Comparison of ENCODE assay signal across 8 cellular contexts in genomic region chr2:240913810-240914644, GRCh38. TPM values are rescaled to one million over a fixed set of nuclear protein-coding genes. Genes with fewer than 3 reads are reported as not detected.
DNase-seq lines count a peak whose midpoint lies in the region; ATAC-seq and TF ChIP-seq lines count a peak whose summit lies in the region.

No MANE protein-coding gene starts in this region.

- H3K4me3 Mint-ChIP-seq in CD4-positive, CD25-positive, alpha-beta regulatory T cell = no peak overlapping the region
- no peak overlapping the region for H3K4me3 Mint-ChIP-seq in T-helper 17 cell

- H3K4me1 ChIP-seq in CD4-positive, CD25-positive, alpha-beta regulatory T cell (ENCODE audit: control insufficient read depth, insufficient read depth, low read length, poor library complexity, severe bottlenecking) = no peaks in the 10 kb centered on the region

- no peak for ATAC-seq in CD4-positive, CD25-positive, alpha-beta regulatory T cell (ENCODE audit: low read depth in 2 of 2)
- ATAC-seq in T-helper 17 cell = peak; percentile 64
- no peak for ATAC-seq in GM21619 (IDR thresholded peaks at IDR 0.05; ENCODE audit: unreplicated experiment)
- no peak for ATAC-seq in HG03460 (IDR thresholded peaks at IDR 0.05; ENCODE audit: unreplicated experiment)

- H3K27me3 Mint-ChIP-seq in CD4-positive, CD25-positive, alpha-beta regulatory T cell = peaks cover 13% of the 10 kb centered on the region
- H3K27me3 Mint-ChIP-seq in T-helper 17 cell = peaks cover 55% of the 10 kb centered on the region

- no peaks in the 10 kb centered on the region for H3K36me3 ChIP-seq in CD4-positive, CD25-positive, alpha-beta regulatory T cell (ENCODE audit: control insufficient read depth, insufficient read depth, low read length)

- DNase-seq in CD4-positive, CD25-positive, alpha-beta regulatory T cell = peak; percentile 31 to 55 (median 35)
- DNase-seq in HK-2 (ENCODE audit: unreplicated experiment) (peak; percentile 47), T-helper 17 cell (peak; percentile 44 to 62 (median 50)), astrocyte of the spinal cord (ENCODE audit: low read depth, low spot score) (peak; percentile 78), iPS-NIHi7 (ENCODE audit: extremely low spot score) (peak; percentile 92)
- DNase-seq in stimulated activated CD4-positive, alpha-beta T cell treated with anti-CD3 and anti-CD28 coated beads, Interleukin-1b, Interleukin-23, amount 100 ng/mL, for 24 hours (ENCODE audit: low read depth in 4 of 4, low spot score in 1 of 4) = peak; percentile 17 to 50 (median 45)

- H3K4me3 ChIP-seq in CD4-positive, CD25-positive, alpha-beta regulatory T cell (ENCODE audit: low read depth, low read length) = no peak overlapping the region
- H3K4me3 ChIP-seq in astrocyte of the spinal cord (ENCODE audit: low read depth, low read length) = no peak overlapping the region

- peak; percentile 99 for TF ChIP-seq CTCF in astrocyte of the spinal cord (IDR thresholded peaks at IDR 0.05; ENCODE audit: low read depth, low read length)

- in situ Hi-C loops in astrocyte of the spinal cord (cut with HindIII; ENCODE audit: low sequenced_read_pairs) = no loop called here

- H3K27ac Mint-ChIP-seq in CD4-positive, CD25-positive, alpha-beta regulatory T cell = no peak overlapping the region
- H3K27ac Mint-ChIP-seq in T-helper 17 cell = no peak overlapping the region

- H3K36me3 Mint-ChIP-seq in CD4-positive, CD25-positive, alpha-beta regulatory T cell = no peaks in the 10 kb centered on the region
- no peaks in the 10 kb centered on the region for H3K36me3 Mint-ChIP-seq in T-helper 17 cell (ENCODE audit: low read depth)

- H3K27ac ChIP-seq in CD4-positive, CD25-positive, alpha-beta regulatory T cell (ENCODE audit: insufficient read depth, low read length, poor library complexity, severe bottlenecking) = no peak overlapping the region

- peaks cover 0 to 5% (median 1%) of the 10 kb centered on the region in 4 donors for H3K4me1 Mint-ChIP-seq in CD4-positive, CD25-positive, alpha-beta regulatory T cell
- no peaks in the 10 kb centered on the region for H3K4me1 Mint-ChIP-seq in T-helper 17 cell

- no peaks in the 10 kb centered on the region for H3K27me3 ChIP-seq in CD4-positive, CD25-positive, alpha-beta regulatory T cell (ENCODE audit: control insufficient read depth, insufficient read depth, low read length)

- no peaks in the 10 kb centered on the region for H3K9me3 Mint-ChIP-seq in CD4-positive, CD25-positive, alpha-beta regulatory T cell

- H3K9me3 ChIP-seq in CD4-positive, CD25-positive, alpha-beta regulatory T cell (ENCODE audit: control insufficient read depth in 2 of 2, low read length in 2 of 2) = no peaks in the 10 kb centered on the region
- H3K9me3 ChIP-seq in T-helper 17 cell (ENCODE audit: control insufficient read depth, low read length, poor library complexity, severe bottlenecking) = no peaks in the 10 kb centered on the region

RNA-seq across cellular contexts. Expression of gene CROCC2, which starts 7.9 kb away (rescaled TPM):
- total RNA-seq in CD4-positive, CD25-positive, alpha-beta regulatory T cell = not detected
- polyA plus RNA-seq in CD4-positive, CD25-positive, alpha-beta regulatory T cell = not detected
- total RNA-seq in T-helper 17 cell = not detected

RNA-seq across cellular contexts. Expression of gene MAB21L4, which starts 18.1 kb away (rescaled TPM):
- not detected for total RNA-seq in CD4-positive, CD25-positive, alpha-beta regulatory T cell
- polyA plus RNA-seq in CD4-positive, CD25-positive, alpha-beta regulatory T cell = not detected
- total RNA-seq in T-helper 17 cell = not detected

RNA-seq across cellular contexts. Expression of gene AGXT, which starts 45.4 kb away (rescaled TPM):
- not detected for total RNA-seq in CD4-positive, CD25-positive, alpha-beta regulatory T cell
- not detected for polyA plus RNA-seq in CD4-positive, CD25-positive, alpha-beta regulatory T cell
- not detected for total RNA-seq in T-helper 17 cell

Comparison
In these comparisons a context has a peak if more than half of its experiments do, and no peak if none do; other contexts are left out.
1. DNase-seq: peak in every context shown above with its lines; median percentile 92 in iPS-NIHi7; 78 in astrocyte of the spinal cord; 50 in T-helper 17 cell; 47 in HK-2; 45 in stimulated activated CD4-positive, alpha-beta T cell treated with anti-CD3 and anti-CD28 coated beads, Interleukin-1b, Interleukin-23, amount 100 ng/mL, for 24 hours; 35 in CD4-positive, CD25-positive, alpha-beta regulatory T cell.